ENCODE assay signal across 1 cellular context in genomic region chr5:120241400-120241799, GRCh38.
TF ChIP-seq lines count a peak whose summit lies in the region.

No MANE protein-coding gene starts in this region.

TF ChIP-seq in IMR-90, 13 proteins besides CTCF, POLR2A, EP300 and RAD21 (continued from another document):
- no peak for TF ChIP-seq USF2 (IDR thresholded peaks at IDR 0.05; ENCODE audit: low read depth, low read length)
- TF ChIP-seq MAZ (IDR thresholded peaks at IDR 0.05; ENCODE audit: borderline replicate concordance, low read depth, low read length): no peak
- no peak for TF ChIP-seq RCOR1 (IDR thresholded peaks at IDR 0.05; ENCODE audit: insufficient replicate concordance, low read length)
- TF ChIP-seq RFX5 (IDR thresholded peaks at IDR 0.05; ENCODE audit: low read depth, low read length): no peak
- no peak for TF ChIP-seq MAFK (IDR thresholded peaks at IDR 0.05; ENCODE audit: low read depth, low read length)
- no peak for TF ChIP-seq CEBPB (IDR thresholded peaks at IDR 0.05; ENCODE audit: low read depth, low read length)
- no peak for TF ChIP-seq SMC3 (IDR thresholded peaks at IDR 0.05; ENCODE audit: low read depth, low read length)
- TF ChIP-seq MXI1 (IDR thresholded peaks at IDR 0.05; ENCODE audit: borderline replicate concordance, low read depth, low read length): no peak
- no peak for TF ChIP-seq FOS (IDR thresholded peaks at IDR 0.05; ENCODE audit: low read depth, low read length)
- no peak for TF ChIP-seq BHLHE40 (IDR thresholded peaks at IDR 0.05; ENCODE audit: low read depth, low read length)
- TF ChIP-seq CHD1 (IDR thresholded peaks at IDR 0.05; ENCODE audit: low read depth, low read length): no peak
- TF ChIP-seq NFE2L2 (IDR thresholded peaks at IDR 0.05; ENCODE audit: low read depth, low read length): no peak
